In genomic region chr1:38915352-38915948, GRCh38 we compare ENCODE assay signal across 1 cellular context.
TF ChIP-seq lines count a peak whose summit lies in the region.

No MANE protein-coding gene starts in this region.

TF ChIP-seq in IMR-90, 13 proteins besides CTCF, POLR2A, EP300 and RAD21 (continued from another document):
- TF ChIP-seq USF2 (IDR thresholded peaks at IDR 0.05; ENCODE audit: low read depth, low read length) (no peak), CHD1 (IDR thresholded peaks at IDR 0.05; ENCODE audit: low read depth, low read length) (no peak), MAZ (IDR thresholded peaks at IDR 0.05; ENCODE audit: borderline replicate concordance, low read depth, low read length) (no peak), SMC3 (IDR thresholded peaks at IDR 0.05; ENCODE audit: low read depth, low read length) (no peak), BHLHE40 (IDR thresholded peaks at IDR 0.05; ENCODE audit: low read depth, low read length) (no peak), RCOR1 (IDR thresholded peaks at IDR 0.05; ENCODE audit: insufficient replicate concordance, low read length) (no peak), RFX5 (IDR thresholded peaks at IDR 0.05; ENCODE audit: low read depth, low read length) (no peak), FOS (IDR thresholded peaks at IDR 0.05; ENCODE audit: low read depth, low read length) (no peak), MXI1 (IDR thresholded peaks at IDR 0.05; ENCODE audit: borderline replicate concordance, low read depth, low read length) (no peak), ELK1 (IDR thresholded peaks at IDR 0.05; ENCODE audit: borderline replicate concordance, low read depth, low read length) (no peak)
TF ChIP-seq in IMR-90: peak in this region for 0.
